23 cellular contexts compared by ENCODE assay signal in genomic region chr19:8386990-8387389, GRCh38. TPM values are rescaled to one million over a fixed set of nuclear protein-coding genes. Genes with fewer than 3 reads are reported as not detected.
"Had no signal": no experiment of that assay in that cellular context is flagged by ENCODE, and none has a peak within 500 bp of the region (broad histone marks: within the 10 kb centered on the region; RNA-seq: fewer than 3 reads in every experiment).

No MANE protein-coding gene starts in this region.

- H3K27ac Mint-ChIP-seq: activated naive CD8-positive, alpha-beta T cell treated with anti-CD3 and anti-CD28 coated beads for 36 hours; stimulated activated memory B cell treated with anti-CD40 and anti-IgM and Interleukin-4, amounts not matched to agents 10 μg/mL and 1 μg/mL and 100 μg/mL, for 72 hours; T-helper 17 cell had no signal

- H3K4me2 ChIP-seq: smooth muscle cell had no signal

- FAIRE-seq: keratinocyte had no signal

- H3K9ac ChIP-seq: parathyroid adenoma had no signal

- DNase-seq: activated CD4-positive, alpha-beta T cell treated with anti-CD3 and anti-CD28 coated beads for 4 hours; activated CD4-positive, alpha-beta T cell treated with anti-CD3 and anti-CD28 coated beads, Interleukin-2, amount 50 U/mL, for 48 hours; activated CD4-positive, CD25-positive, alpha-beta regulatory T cell; activated CD8-positive, alpha-beta memory T cell treated with anti-CD3 and anti-CD28 coated beads, Interleukin-2, amount 50 U/mL, for 48 hours; activated naive CD4-positive, alpha-beta T cell treated with Interleukin-2 at 50 U/mL for 16 hours; activated naive CD8-positive, alpha-beta T cell treated with anti-CD3 and anti-CD28 coated beads for 36 hours; activated T-cell treated with anti-CD3 and anti-CD28 coated beads, Interleukin-2, amount 50 U/mL, for 4 hours; cerebellar nuclear complex; heart right ventricle; left colon; naive thymus-derived CD8-positive, alpha-beta T cell; nucleus accumbens; sigmoid colon; stimulated activated CD4-positive, alpha-beta T cell treated with anti-CD3 and anti-CD28 coated beads, Interleukin-15, amount 100 ng/mL, for 24 hours; T-helper 17 cell; testis; trophoblast cell had no signal

- H3K9me3 ChIP-seq: sigmoid colon, testis had no signal

- H2AFZ ChIP-seq: parathyroid adenoma had no signal

- H3K9me3 Mint-ChIP-seq: activated naive CD8-positive, alpha-beta T cell treated with anti-CD3 and anti-CD28 coated beads for 36 hours; activated T-cell treated with anti-CD3 and anti-CD28 coated beads, Interleukin-2, amount 50 U/mL, for 4 hours; stimulated activated memory B cell treated with anti-CD40 and anti-IgM and Interleukin-4, amounts not matched to agents 10 μg/mL and 1 μg/mL and 100 μg/mL, for 72 hours had no signal

- H3K36me3 ChIP-seq: sigmoid colon had no signal

- H3K4me3 ChIP-seq: coronary artery, heart right ventricle, lung, sigmoid colon, smooth muscle cell, testis had no signal

- H3K27me3 Mint-ChIP-seq: activated naive CD8-positive, alpha-beta T cell treated with anti-CD3 and anti-CD28 coated beads for 36 hours; naive thymus-derived CD8-positive, alpha-beta T cell; stimulated activated memory B cell treated with anti-CD40 and anti-IgM and Interleukin-4, amounts not matched to agents 10 μg/mL and 1 μg/mL and 100 μg/mL, for 72 hours; T-helper 17 cell had no signal

- H3K27me3 ChIP-seq: heart right ventricle, sigmoid colon, testis had no signal

- H3K27ac ChIP-seq: coronary artery, heart right ventricle, parathyroid adenoma, sigmoid colon, testis had no signal

- H3K4me3 Mint-ChIP-seq: activated naive CD8-positive, alpha-beta T cell treated with anti-CD3 and anti-CD28 coated beads for 36 hours; activated T-cell treated with anti-CD3 and anti-CD28 coated beads, Interleukin-2, amount 50 U/mL, for 4 hours; naive thymus-derived CD8-positive, alpha-beta T cell; stimulated activated memory B cell treated with anti-CD40 and anti-IgM and Interleukin-4, amounts not matched to agents 10 μg/mL and 1 μg/mL and 100 μg/mL, for 72 hours; T-helper 17 cell had no signal

- ATAC-seq: activated T-cell treated with anti-CD3 and anti-CD28 coated beads, Interleukin-2, amount 50 U/mL, for 4 hours; heart right ventricle; left colon; naive thymus-derived CD8-positive, alpha-beta T cell; stimulated activated memory B cell treated with anti-CD40 and anti-IgM and Interleukin-4, amounts not matched to agents 10 μg/mL and 1 μg/mL and 100 μg/mL, for 72 hours; T-helper 17 cell had no signal

RNA-seq across cellular contexts. Expression of gene ANGPTL4, which starts 23.0 kb away (rescaled TPM):
- total RNA-seq: naive thymus-derived CD8-positive, alpha-beta T cell; T-helper 17 cell had no signal
